Comparison of ENCODE assay signal across 10 cellular contexts in genomic region chr22:46373838-46374662, GRCh38. TPM values are rescaled to one million over a fixed set of nuclear protein-coding genes. Genes with fewer than 3 reads are reported as not detected.
DNase-seq lines count a peak whose midpoint lies in the region; ATAC-seq and TF ChIP-seq lines count a peak whose summit lies in the region.
"Had no signal": no experiment of that assay in that cellular context is flagged by ENCODE, and none has a peak within 500 bp of the region (broad histone marks: within the 10 kb centered on the region; RNA-seq: fewer than 3 reads in every experiment).

No MANE protein-coding gene starts in this region.

- DNase-seq in DND-41 (peak; percentile 56), NCI-H1105 (lab: John Stamatoyannopoulos, UW) (peak; percentile 12), prostate gland (ENCODE audit: low spot score) (no peak), NCI-H1048 (lab: John Stamatoyannopoulos, UW) (no peak), hypothalamus (lab: John Stamatoyannopoulos, UW) (no peak), GM03348 (ENCODE audit: low spot score) (no peak)
- no peak for DNase-seq in activated naive CD8-positive, alpha-beta T cell treated with anti-CD3 and anti-CD28 coated beads, Interleukin-2, amount 10 ng/mL, durations not matched to agents 7 days and 5 days

- POLR2A ChIA-PET in activated naive CD8-positive, alpha-beta T cell treated with anti-CD3 and anti-CD28 coated beads, Interleukin-2, amount 10 ng/mL, durations not matched to agents 7 days and 5 days (lab: Charles Lee) = no interaction called here

- no peak overlapping the region for H3K9ac ChIP-seq in DND-41 (ENCODE audit: low read depth, low read length)

- H4K20me1 ChIP-seq in DND-41 (ENCODE audit: insufficient read depth, low read length) = no peaks in the 10 kb centered on the region; the same call in 1 of the 2 replicates

- peaks cover 17% of the 10 kb centered on the region for H3K4me1 Mint-ChIP-seq in activated naive CD8-positive, alpha-beta T cell treated with anti-CD3 and anti-CD28 coated beads, Interleukin-2, amount 10 ng/mL, durations not matched to agents 7 days and 5 days

- no peak overlapping the region for H3K27ac Mint-ChIP-seq in activated naive CD8-positive, alpha-beta T cell treated with anti-CD3 and anti-CD28 coated beads, Interleukin-2, amount 10 ng/mL, durations not matched to agents 7 days and 5 days
- H3K27ac Mint-ChIP-seq: dendritic cell treated with granulocyte-macrophage colony-stimulating factor and Interleukin-4, amounts not matched to agents 40 ng/mL and 50 ng/mL, for 4 days had no signal

- H3K9me3 Mint-ChIP-seq in activated naive CD8-positive, alpha-beta T cell treated with anti-CD3 and anti-CD28 coated beads, Interleukin-2, amount 10 ng/mL, durations not matched to agents 7 days and 5 days = peaks cover 9% of the 10 kb centered on the region

- WGBS in prostate gland = 49% methylated on average over 34 of the region's 34 CpGs

- peaks cover 20% of the 10 kb centered on the region for H3K27me3 Mint-ChIP-seq in activated naive CD8-positive, alpha-beta T cell treated with anti-CD3 and anti-CD28 coated beads, Interleukin-2, amount 10 ng/mL, durations not matched to agents 7 days and 5 days

- H3K79me2 ChIP-seq in DND-41 (ENCODE audit: insufficient read depth, low read length) = no peaks in the 10 kb centered on the region

- no peak overlapping the region for H2AFZ ChIP-seq in DND-41 (ENCODE audit: low read depth, low read length)

- H3K36me3 Mint-ChIP-seq in activated naive CD8-positive, alpha-beta T cell treated with anti-CD3 and anti-CD28 coated beads, Interleukin-2, amount 10 ng/mL, durations not matched to agents 7 days and 5 days = peaks cover 3% of the 10 kb centered on the region

- H3K36me3 ChIP-seq in DND-41 (ENCODE audit: insufficient read depth, low read length) (no peaks in the 10 kb centered on the region), prostate gland (no peaks in the 10 kb centered on the region)

- H3K9me3 ChIP-seq in DND-41 (ENCODE audit: insufficient read depth, low read length, severe bottlenecking) (no peaks in the 10 kb centered on the region), prostate gland (no peaks in the 10 kb centered on the region)

- H3K4me3 Mint-ChIP-seq in activated naive CD8-positive, alpha-beta T cell treated with anti-CD3 and anti-CD28 coated beads, Interleukin-2, amount 10 ng/mL, durations not matched to agents 7 days and 5 days = peak overlapping the region; percentile 12
- H3K4me3 Mint-ChIP-seq: dendritic cell treated with granulocyte-macrophage colony-stimulating factor and Interleukin-4, amounts not matched to agents 40 ng/mL and 50 ng/mL, for 4 days had no signal

- H3K4me3 ChIP-seq in DND-41 (ENCODE audit: low read depth in 1 of 2, low read length in 2 of 2) (no peak overlapping the region), prostate gland (no peak overlapping the region)

- H3K4me2 ChIP-seq in DND-41 (ENCODE audit: insufficient read depth, low read length) = no peak overlapping the region

- H3K4me1 ChIP-seq in DND-41 (ENCODE audit: insufficient read depth, low read length) = peaks cover 4% of the 10 kb centered on the region; the same call in 1 of the 2 replicates
- H3K4me1 ChIP-seq in prostate gland (replicated peaks) = peaks cover 21% of the 10 kb centered on the region

- H3K27me3 ChIP-seq in DND-41 (ENCODE audit: insufficient read depth, low read length, poor library complexity) (no peaks in the 10 kb centered on the region), prostate gland (replicated peaks; ENCODE audit: insufficient read depth) (no peaks in the 10 kb centered on the region)

- intact Hi-C loops in prostate gland (cut with DNase I) = no loop called here

- no peak overlapping the region for H3K27ac ChIP-seq in DND-41 (ENCODE audit: low read length)
- peak overlapping the region; percentile 70 to 77 for H3K27ac ChIP-seq in prostate gland

- TF ChIP-seq CTCF in DND-41 (IDR thresholded peaks at IDR 0.05; ENCODE audit: borderline replicate concordance, extremely low read depth, low read length, poor library complexity, severe bottlenecking) (no peak), prostate gland (IDR thresholded peaks at IDR 0.05) (no peak)

- no peak for TF ChIP-seq POLR2A in prostate gland (IDR thresholded peaks at IDR 0.05)

- ATAC-seq in DND-41 (ENCODE audit: insufficient read depth, low read depth) = peak; percentile 83
- peak; percentile 30 for ATAC-seq in activated naive CD8-positive, alpha-beta T cell treated with anti-CD3 and anti-CD28 coated beads, Interleukin-2, amount 10 ng/mL, durations not matched to agents 7 days and 5 days (ENCODE audit: low read depth)
- no peak for ATAC-seq in GM19324 (IDR thresholded peaks at IDR 0.05; ENCODE audit: low FRiP score, unreplicated experiment)
- ATAC-seq: activated CD4-positive, CD25-positive, alpha-beta regulatory T cell treated with anti-CD3 and anti-CD28 coated beads, Interleukin-2, amount 50 U/mL, for 24 hours had no signal

RNA-seq across cellular contexts. Expression of gene TRMU, which starts 38.5 kb away (rescaled TPM):
- total RNA-seq in activated naive CD8-positive, alpha-beta T cell treated with anti-CD3 and anti-CD28 coated beads, Interleukin-2, amount 10 ng/mL, durations not matched to agents 7 days and 5 days = 10 to 100 TPM; 76.3 to 86.4 TPM
- 10 to 100 TPM; 35.1 to 52.9 TPM for total RNA-seq in prostate gland

Comparison
In these comparisons a context has a peak if more than half of its experiments do, and no peak if none do; other contexts are left out.
1. DNase-seq: peak in DND-41 (single experiment) and NCI-H1105 (single experiment); none in activated naive CD8-positive, alpha-beta T cell treated with anti-CD3 and anti-CD28 coated beads, Interleukin-2, amount 10 ng/mL, durations not matched to agents 7 days and 5 days (single experiment), prostate gland (single experiment), NCI-H1048 (single experiment), hypothalamus (0 of 51) and GM03348 (single experiment).